In genomic region chrX:40410859-40411258, GRCh38 we compare ENCODE assay signal across 7 cellular contexts.
"Had no signal": no experiment of that assay in that cellular context is flagged by ENCODE, and none has a peak within 500 bp of the region (broad histone marks: within the 10 kb centered on the region; RNA-seq: fewer than 3 reads in every experiment).

No MANE protein-coding gene starts in this region.

- FAIRE-seq: H54 had no signal

- H2AFZ ChIP-seq: GM23248 had no signal

- DNase-seq: GM23248, GOT3, HCEC 1CT, HFFc6 had no signal

- H3K4me3 ChIP-seq: GM23248 had no signal

- H3K9ac ChIP-seq: GM23248 had no signal

- H3K27ac ChIP-seq: GM23248, HL-60 had no signal

- ATAC-seq: HepG2 had no signal
